In genomic region chr5:115166744-115167393, GRCh38 we compare ENCODE assay signal across 27 cellular contexts. TPM values are rescaled to one million over a fixed set of nuclear protein-coding genes. Genes with fewer than 3 reads are reported as not detected.
"Had no signal": no experiment of that assay in that cellular context is flagged by ENCODE, and none has a peak within 500 bp of the region (broad histone marks: within the 10 kb centered on the region; RNA-seq: fewer than 3 reads in every experiment).

No MANE protein-coding gene starts in this region.

- H3K27me3 ChIP-seq: ovary, right lobe of liver, testis, tibial artery had no signal

- DNase-seq: naive thymus-derived CD4-positive, alpha-beta T cell; natural killer cell; occipital lobe; ovary; posterior cingulate gyrus; psoas muscle; right lobe of liver; sigmoid colon; small intestine; stimulated activated CD4-positive, alpha-beta T cell treated with anti-CD3 and anti-CD28 coated beads, Interleukin-12 subunit alpha, Interleukin-12 subunit beta, amount 100 ng/mL, for 4 hours; stimulated activated CD4-positive, alpha-beta T cell treated with anti-CD3 and anti-CD28 coated beads, Interleukin-1b, Interleukin-23, amount 100 ng/mL, for 48 hours; stimulated activated CD4-positive, alpha-beta T cell treated with anti-CD3 and anti-CD28 coated beads, Interleukin-4, amount 100 ng/mL, for 1 hour; stimulated activated CD4-positive, alpha-beta T cell treated with anti-CD3 and anti-CD28 coated beads, Interleukin-4, amount 100 ng/mL, for 4 hours; stimulated activated CD8-positive, alpha-beta memory T cell treated with anti-CD3 and anti-CD28 coated beads, Interleukin-4, amount 100 ng/mL, for 48 hours; stimulated activated naive CD4-positive, alpha-beta T cell; stimulated activated naive CD8-positive, alpha-beta T cell treated with anti-CD3 and anti-CD28 coated beads, Interleukin-15, amount 100 ng/mL, for 72 hours; stimulated activated naive CD8-positive, alpha-beta T cell treated with anti-CD3 and anti-CD28 coated beads, Interleukin-15, Interleukin-2, amounts not matched to agents 100 U/mL and 50 U/mL, for 24 hours; substantia nigra; testis; tibial artery; transverse colon; upper lobe of right lung; uterus had no signal

- H3K27ac ChIP-seq: ovary, parathyroid adenoma, psoas muscle, right lobe of liver, sigmoid colon, suprapubic skin, testis, tibial artery, transverse colon, upper lobe of right lung, uterus had no signal

- H3K4me3 ChIP-seq: ovary, psoas muscle, right lobe of liver, sigmoid colon, suprapubic skin, testis, tibial artery, transverse colon, upper lobe of right lung, uterus had no signal

- H2AFZ ChIP-seq: parathyroid adenoma had no signal

- H3K9ac ChIP-seq: parathyroid adenoma had no signal

- FAIRE-seq: small intestine had no signal

- H3K9me3 ChIP-seq: ovary, psoas muscle, right lobe of liver, sigmoid colon, suprapubic skin, testis, tibial artery, transverse colon, upper lobe of right lung, uterus had no signal

- ATAC-seq: naive thymus-derived CD4-positive, alpha-beta T cell; natural killer cell; psoas muscle; right cardiac atrium; right lobe of liver; stimulated activated memory B cell treated with anti-CD40 and anti-IgM and Interleukin-4, amounts not matched to agents 10 μg/mL and 1 μg/mL and 100 μg/mL, for 72 hours; stimulated activated naive CD8-positive, alpha-beta T cell treated with anti-CD3 and anti-CD28 coated beads, Interleukin-15, amount 100 ng/mL, for 72 hours; stimulated activated naive CD8-positive, alpha-beta T cell treated with anti-CD3 and anti-CD28 coated beads, Interleukin-15, Interleukin-2, amounts not matched to agents 100 U/mL and 50 U/mL, for 24 hours; upper lobe of right lung had no signal

- H3K36me3 ChIP-seq: ovary, right lobe of liver, sigmoid colon, suprapubic skin, tibial artery, transverse colon, upper lobe of right lung, uterus had no signal

- H3K4me1 ChIP-seq: parathyroid adenoma, psoas muscle, testis had no signal

RNA-seq across cellular contexts. Expression of gene TRIM36, which starts 2.8 kb away (rescaled TPM):
- polyA plus RNA-seq: naive thymus-derived CD4-positive, alpha-beta T cell had no signal
